In genomic region chr4:31051151-31051550, GRCh38 we compare ENCODE assay signal across 17 cellular contexts.
DNase-seq lines count a peak whose midpoint lies in the region; ATAC-seq, FAIRE-seq and TF ChIP-seq lines count a peak whose summit lies in the region.
"Had no signal": no experiment of that assay in that cellular context is flagged by ENCODE, and none has a peak within 500 bp of the region (broad histone marks: within the 10 kb centered on the region; RNA-seq: fewer than 3 reads in every experiment).

No MANE protein-coding gene starts in this region.

- H3K27me3 ChIP-seq in HCT116 (ENCODE audit: insufficient read depth, low read length), result no peaks in the 10 kb centered on the region
- no peaks in the 10 kb centered on the region for H3K27me3 ChIP-seq in astrocyte (ENCODE audit: insufficient read depth, low read length)
- no peaks in the 10 kb centered on the region for H3K27me3 ChIP-seq in tibial nerve
- H3K27me3 ChIP-seq: BLaER1 treated with 17β-estradiol and CSF1 and Interleukin-3, amounts not matched to agents 10 nM and 100 nM had no signal

- DNase-seq in HCT116 (ENCODE audit: low read depth, low spot score) (no peak), LHCN-M2 (ENCODE audit: low read depth) (peak; percentile 44), astrocyte (ENCODE audit: low read depth) (no peak), tibial nerve (ENCODE audit: low spot score in 2 of 2) (no peak), COR-L47 (lab: John Stamatoyannopoulos, UW) (no peak)
- DNase-seq: CD8-positive, alpha-beta T cell; DMS 273 treated with DMSO at 0.1 percent for 48 hours; DMS53; DND-41; EL; H9 had no signal

- H3K4me1 ChIP-seq in HCT116 (ENCODE audit: control insufficient read depth in 1 of 2, insufficient read depth in 2 of 2, low read length in 2 of 2) (peaks cover 91 to 97% of the 10 kb centered on the region in 2 experiments), astrocyte (ENCODE audit: insufficient read depth, low read length) (no peaks in the 10 kb centered on the region), tibial nerve (no peaks in the 10 kb centered on the region)
- H3K4me1 ChIP-seq: BLaER1 treated with 17β-estradiol and CSF1 and Interleukin-3, amounts not matched to agents 10 nM and 100 nM had no signal

- H3K36me3 ChIP-seq in HCT116 (ENCODE audit: control insufficient read depth in 1 of 2, insufficient read depth in 2 of 2, low read length in 2 of 2) (no peaks in the 10 kb centered on the region), astrocyte (ENCODE audit: insufficient read depth, low read length) (no peaks in the 10 kb centered on the region), tibial nerve (no peaks in the 10 kb centered on the region)
- H3K36me3 ChIP-seq: BLaER1 treated with 17β-estradiol and CSF1 and Interleukin-3, amounts not matched to agents 10 nM and 100 nM had no signal

- no peaks in the 10 kb centered on the region for H3K9me3 ChIP-seq in HCT116 (ENCODE audit: control insufficient read depth in 1 of 2, insufficient read depth in 1 of 2, low read depth in 1 of 2, low read length in 2 of 2)
- H3K9me3 ChIP-seq in astrocyte (ENCODE audit: insufficient read depth, low read depth, low read length), result no peaks in the 10 kb centered on the region
- H3K9me3 ChIP-seq in tibial nerve, result no peaks in the 10 kb centered on the region
- H3K9me3 ChIP-seq: BLaER1 treated with 17β-estradiol and CSF1 and Interleukin-3, amounts not matched to agents 10 nM and 100 nM had no signal

- H3K27me3 Mint-ChIP-seq in astrocyte (ENCODE audit: low read depth, unreplicated experiment), result no peaks in the 10 kb centered on the region
- H3K27me3 Mint-ChIP-seq: B cell had no signal

- no peaks in the 10 kb centered on the region for H3K36me3 Mint-ChIP-seq in astrocyte (ENCODE audit: low read depth, unreplicated experiment)
- H3K36me3 Mint-ChIP-seq: CD8-positive, alpha-beta T cell had no signal

- no peaks in the 10 kb centered on the region for H3K9me3 Mint-ChIP-seq in astrocyte (ENCODE audit: unreplicated experiment)
- H3K9me3 Mint-ChIP-seq: H9 had no signal

- H3K4me3 Mint-ChIP-seq in astrocyte (ENCODE audit: unreplicated experiment), result no peak overlapping the region
- H3K4me3 Mint-ChIP-seq: B cell; CD8-positive, alpha-beta T cell; H9 had no signal

- no peak overlapping the region for H3K27ac Mint-ChIP-seq in astrocyte (ENCODE audit: unreplicated experiment)
- H3K27ac Mint-ChIP-seq: B cell; CD8-positive, alpha-beta T cell; H9 had no signal

- H3K27ac ChIP-seq in HCT116 (ENCODE audit: low read depth, low read length), result peak overlapping the region; percentile 86
- no peak overlapping the region for H3K27ac ChIP-seq in astrocyte (ENCODE audit: low read depth, low read length)
- H3K27ac ChIP-seq in tibial nerve, result no peak overlapping the region
- H3K27ac ChIP-seq: BLaER1 treated with 17β-estradiol and CSF1 and Interleukin-3, amounts not matched to agents 10 nM and 100 nM had no signal

- H3K4me1 Mint-ChIP-seq in astrocyte (ENCODE audit: low read depth, unreplicated experiment), result peaks cover 8% of the 10 kb centered on the region
- H3K4me1 Mint-ChIP-seq: B cell had no signal

- intact Hi-C loops in HCT116 (cut with micrococcal nuclease), result loop anchor here (5.0 kb wide), 1 partner anchor 186 kb away; no protein-coding TSS in a partner anchor

- H4K20me1 ChIP-seq in HCT116 (ENCODE audit: insufficient read depth), result no peaks in the 10 kb centered on the region
- no peaks in the 10 kb centered on the region for H4K20me1 ChIP-seq in astrocyte (ENCODE audit: insufficient read depth, low read length)
- H4K20me1 ChIP-seq: BLaER1 treated with 17β-estradiol and CSF1 and Interleukin-3, amounts not matched to agents 10 nM and 100 nM had no signal

- no TSS peak for BruUV-seq in HCT116 (replicated peaks; lab: Mats Ljungman, UMichigan)

- H3K9ac ChIP-seq in HCT116 (ENCODE audit: low read length), result peak overlapping the region; percentile 54
- no peak overlapping the region for H3K9ac ChIP-seq in astrocyte (ENCODE audit: low read length)
- H3K9ac ChIP-seq: BLaER1 treated with 17β-estradiol and CSF1 and Interleukin-3, amounts not matched to agents 10 nM and 100 nM had no signal

- FAIRE-seq in astrocyte (lab: Jason Lieb, UNC), result no peak
- FAIRE-seq: GM12878, GM19239, H1 had no signal

- CTCF ChIA-PET in HCT116 (lab: Charles Lee), result no interaction called here

- no peak for TF ChIP-seq RAD21 in HCT116 (IDR thresholded peaks at IDR 0.05; ENCODE audit: low read depth)

- RAD21 ChIA-PET in HCT116 (lab: Charles Lee; ENCODE audit: low non-redundant PET in 1 of 2, low total read pairs in 2 of 2, uncharacterized antibody in 2 of 2, unreplicated experiment in 2 of 2), result interaction anchor here in 1 of 2 experiments (0.5 kb wide), 1 partner anchor 60 kb away, joined by 3 read pairs; no protein-coding TSS in a partner anchor

- peak overlapping the region; percentile 58 for H3K4me2 ChIP-seq in HCT116 (ENCODE audit: low read length)
- H3K4me2 ChIP-seq in astrocyte (ENCODE audit: low read length), result peak overlapping the region; percentile 3
- H3K4me2 ChIP-seq: BLaER1 treated with 17β-estradiol and CSF1 and Interleukin-3, amounts not matched to agents 10 nM and 100 nM had no signal

- POLR2A ChIA-PET in HCT116 (lab: Charles Lee), result interaction anchor here (0.6 to 1.4 kb wide), 5 partner anchors 14 to 185 kb away, joined by 3 read pairs; no protein-coding TSS in a partner anchor

- H2AFZ ChIP-seq in HCT116 (ENCODE audit: low read depth, low read length, poor library complexity, severe bottlenecking) (no peak overlapping the region), astrocyte (ENCODE audit: low read depth, low read length) (no peak overlapping the region)

- TF ChIP-seq POLR2A in HCT116 (IDR thresholded peaks at IDR 0.05; ENCODE audit: borderline replicate concordance, extremely low read depth, insufficient read depth, insufficient read length) (no peak), tibial nerve (IDR thresholded peaks at IDR 0.05) (no peak)

- ATAC-seq in HCT116 (peak; percentile 74), HG03039 (IDR thresholded peaks at IDR 0.05; ENCODE audit: unreplicated experiment) (no peak)
- ATAC-seq: CD8-positive, alpha-beta T cell; GM12878 had no signal

- H3K4me3 ChIP-seq in HCT116 (replicated peaks in 1 of 2; ENCODE audit: low read depth in 1 of 2, low read length in 2 of 2), result no peak overlapping the region
- no peak overlapping the region for H3K4me3 ChIP-seq in astrocyte (ENCODE audit: insufficient read depth, low read depth, low read length)
- H3K4me3 ChIP-seq in tibial nerve, result no peak overlapping the region
- H3K4me3 ChIP-seq: BLaER1 treated with 17β-estradiol and CSF1 and Interleukin-3, amounts not matched to agents 10 nM and 100 nM; GM12878 had no signal

- no peaks in the 10 kb centered on the region for H3K9me2 ChIP-seq in HCT116 (ENCODE audit: insufficient read depth)

- no peak for TF ChIP-seq EP300 in tibial nerve (IDR thresholded peaks at IDR 0.05)

- H3K79me2 ChIP-seq in HCT116 (ENCODE audit: insufficient read depth, low read length) (peaks cover 95% of the 10 kb centered on the region), astrocyte (ENCODE audit: insufficient read depth, low read length) (no peaks in the 10 kb centered on the region)

- TF ChIP-seq CTCF in HCT116 (IDR thresholded peaks at IDR 0.05 in 2 of 3, conservative IDR thresholded peaks at IDR 0.05 in 1 of 3; ENCODE audit: borderline replicate concordance in 1 of 3, insufficient read depth in 1 of 3, low read depth in 2 of 3, low read length in 2 of 3) (no peak), astrocyte (IDR thresholded peaks at IDR 0.05; ENCODE audit: insufficient read depth, low read depth, low read length) (no peak), tibial nerve (IDR thresholded peaks at IDR 0.05) (no peak)

TF ChIP-seq in HCT116, 20 proteins besides CTCF, POLR2A, EP300 and RAD21 (continues in another document):
- peak; percentile 36; the same call in 1 of the 2 replicates for TF ChIP-seq FOSL1 (IDR thresholded peaks at IDR 0.05; ENCODE audit: low read depth)
- no peak for TF ChIP-seq SIN3A (IDR thresholded peaks at IDR 0.05; ENCODE audit: low read depth)
- TF ChIP-seq ZNF274 (IDR thresholded peaks at IDR 0.05; ENCODE audit: low read depth, low read length), result no peak
- peak; percentile 23 for TF ChIP-seq SP1 (IDR thresholded peaks at IDR 0.05; ENCODE audit: low read depth)
- no peak for TF ChIP-seq SRF (IDR thresholded peaks at IDR 0.05; ENCODE audit: low read depth)
- TF ChIP-seq POLR2AphosphoS5 (IDR thresholded peaks at IDR 0.05; ENCODE audit: low read depth, low read length), result 0 out of 2 replicates have a peak, but pooled peaks have one; percentile 18
- no peak for TF ChIP-seq EZH2phosphoT487 (IDR thresholded peaks at IDR 0.05; ENCODE audit: borderline replicate concordance)
- TF ChIP-seq REST (IDR thresholded peaks at IDR 0.05; ENCODE audit: low read depth), result no peak
- TF ChIP-seq ZFX (IDR thresholded peaks at IDR 0.05), result no peak
- no peak for TF ChIP-seq EZH2 (IDR thresholded peaks at IDR 0.05)
- TF ChIP-seq CBX3 (IDR thresholded peaks at IDR 0.05; ENCODE audit: low read depth), result 0 out of 2 replicates have a peak, but pooled peaks have one; percentile 9
- peak; percentile 16; the same call in 1 of the 2 replicates for TF ChIP-seq MAX (IDR thresholded peaks at IDR 0.05)
